1 cellular context compared by ENCODE assay signal in the genomic region with DNA sequence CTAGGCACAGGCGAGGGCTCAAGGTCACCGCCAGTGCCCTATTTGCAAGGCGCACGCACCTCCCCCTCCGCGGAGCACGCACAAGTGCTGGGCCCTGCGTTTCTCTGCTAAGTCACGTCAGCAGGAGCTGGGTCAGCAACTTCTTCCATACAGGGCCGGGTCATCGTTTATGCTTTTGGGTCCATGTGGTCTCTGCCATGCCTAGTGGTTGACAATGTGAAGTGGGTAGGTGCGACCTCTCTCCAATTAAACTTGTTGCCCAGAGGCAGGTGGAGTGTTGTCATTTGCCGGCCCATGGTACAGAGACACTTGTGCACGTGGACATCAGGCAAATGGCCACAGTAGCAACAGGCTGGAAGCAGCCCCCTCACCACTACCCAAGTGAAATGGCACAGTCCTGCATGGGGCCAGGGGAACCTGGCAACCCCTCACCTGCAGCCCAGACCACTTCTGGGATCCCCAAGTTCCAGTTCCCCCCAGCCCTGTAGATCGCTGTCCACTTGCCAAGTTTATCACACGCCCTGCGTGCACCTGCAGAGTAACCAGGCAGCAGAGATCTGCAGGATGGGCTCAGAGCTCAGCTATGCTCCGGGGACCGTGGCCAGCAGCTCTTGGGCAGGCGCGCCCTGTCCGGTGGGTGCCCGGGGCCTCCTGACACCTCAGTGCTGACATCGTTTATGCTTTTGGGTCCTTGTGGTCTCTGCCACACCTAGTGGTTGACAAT.
TF ChIP-seq lines count a peak whose summit lies in the region.

No MANE protein-coding gene starts in this region.

TF ChIP-seq in HepG2, 621 proteins besides CTCF, POLR2A, EP300 and RAD21 (continued from another document and continues in another):
- TF ChIP-seq, protein P1, sequence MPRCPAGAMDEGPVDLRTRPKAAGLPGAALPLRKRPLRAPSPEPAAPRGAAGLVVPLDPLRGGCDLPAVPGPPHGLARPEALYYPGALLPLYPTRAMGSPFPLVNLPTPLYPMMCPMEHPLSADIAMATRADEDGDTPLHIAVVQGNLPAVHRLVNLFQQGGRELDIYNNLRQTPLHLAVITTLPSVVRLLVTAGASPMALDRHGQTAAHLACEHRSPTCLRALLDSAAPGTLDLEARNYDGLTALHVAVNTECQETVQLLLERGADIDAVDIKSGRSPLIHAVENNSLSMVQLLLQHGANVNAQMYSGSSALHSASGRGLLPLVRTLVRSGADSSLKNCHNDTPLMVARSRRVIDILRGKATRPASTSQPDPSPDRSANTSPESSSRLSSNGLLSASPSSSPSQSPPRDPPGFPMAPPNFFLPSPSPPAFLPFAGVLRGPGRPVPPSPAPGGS (CRISPR knock-in tag; IDR thresholded peaks at IDR 0.05): no peak
- TF ChIP-seq GATAD2A (CRISPR knock-in tag; IDR thresholded peaks at IDR 0.05): peak; percentile 64
- TF ChIP-seq POGZ (CRISPR knock-in tag; IDR thresholded peaks at IDR 0.05): no peak
- TF ChIP-seq, protein P2, sequence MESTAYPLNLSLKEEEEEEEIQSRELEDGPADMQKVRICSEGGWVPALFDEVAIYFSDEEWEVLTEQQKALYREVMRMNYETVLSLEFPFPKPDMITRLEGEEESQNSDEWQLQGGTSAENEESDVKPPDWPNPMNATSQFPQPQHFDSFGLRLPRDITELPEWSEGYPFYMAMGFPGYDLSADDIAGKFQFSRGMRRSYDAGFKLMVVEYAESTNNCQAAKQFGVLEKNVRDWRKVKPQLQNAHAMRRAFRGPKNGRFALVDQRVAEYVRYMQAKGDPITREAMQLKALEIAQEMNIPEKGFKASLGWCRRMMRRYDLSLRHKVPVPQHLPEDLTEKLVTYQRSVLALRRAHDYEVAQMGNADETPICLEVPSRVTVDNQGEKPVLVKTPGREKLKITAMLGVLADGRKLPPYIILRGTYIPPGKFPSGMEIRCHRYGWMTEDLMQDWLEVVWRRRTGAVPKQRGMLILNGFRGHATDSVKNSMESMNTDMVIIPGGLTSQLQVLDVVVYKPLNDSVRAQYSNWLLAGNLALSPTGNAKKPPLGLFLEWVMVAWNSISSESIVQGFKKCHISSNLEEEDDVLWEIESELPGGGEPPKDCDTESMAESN (CRISPR knock-in tag; conservative IDR thresholded peaks at IDR 0.05): no peak
- TF ChIP-seq, protein P3, sequence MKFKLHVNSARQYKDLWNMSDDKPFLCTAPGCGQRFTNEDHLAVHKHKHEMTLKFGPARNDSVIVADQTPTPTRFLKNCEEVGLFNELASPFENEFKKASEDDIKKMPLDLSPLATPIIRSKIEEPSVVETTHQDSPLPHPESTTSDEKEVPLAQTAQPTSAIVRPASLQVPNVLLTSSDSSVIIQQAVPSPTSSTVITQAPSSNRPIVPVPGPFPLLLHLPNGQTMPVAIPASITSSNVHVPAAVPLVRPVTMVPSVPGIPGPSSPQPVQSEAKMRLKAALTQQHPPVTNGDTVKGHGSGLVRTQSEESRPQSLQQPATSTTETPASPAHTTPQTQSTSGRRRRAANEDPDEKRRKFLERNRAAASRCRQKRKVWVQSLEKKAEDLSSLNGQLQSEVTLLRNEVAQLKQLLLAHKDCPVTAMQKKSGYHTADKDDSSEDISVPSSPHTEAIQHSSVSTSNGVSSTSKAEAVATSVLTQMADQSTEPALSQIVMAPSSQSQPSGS (CRISPR knock-in tag; IDR thresholded peaks at IDR 0.05): no peak
- TF ChIP-seq ZNF709 (CRISPR knock-in tag; IDR thresholded peaks at IDR 0.05): no peak
- TF ChIP-seq, protein P4, sequence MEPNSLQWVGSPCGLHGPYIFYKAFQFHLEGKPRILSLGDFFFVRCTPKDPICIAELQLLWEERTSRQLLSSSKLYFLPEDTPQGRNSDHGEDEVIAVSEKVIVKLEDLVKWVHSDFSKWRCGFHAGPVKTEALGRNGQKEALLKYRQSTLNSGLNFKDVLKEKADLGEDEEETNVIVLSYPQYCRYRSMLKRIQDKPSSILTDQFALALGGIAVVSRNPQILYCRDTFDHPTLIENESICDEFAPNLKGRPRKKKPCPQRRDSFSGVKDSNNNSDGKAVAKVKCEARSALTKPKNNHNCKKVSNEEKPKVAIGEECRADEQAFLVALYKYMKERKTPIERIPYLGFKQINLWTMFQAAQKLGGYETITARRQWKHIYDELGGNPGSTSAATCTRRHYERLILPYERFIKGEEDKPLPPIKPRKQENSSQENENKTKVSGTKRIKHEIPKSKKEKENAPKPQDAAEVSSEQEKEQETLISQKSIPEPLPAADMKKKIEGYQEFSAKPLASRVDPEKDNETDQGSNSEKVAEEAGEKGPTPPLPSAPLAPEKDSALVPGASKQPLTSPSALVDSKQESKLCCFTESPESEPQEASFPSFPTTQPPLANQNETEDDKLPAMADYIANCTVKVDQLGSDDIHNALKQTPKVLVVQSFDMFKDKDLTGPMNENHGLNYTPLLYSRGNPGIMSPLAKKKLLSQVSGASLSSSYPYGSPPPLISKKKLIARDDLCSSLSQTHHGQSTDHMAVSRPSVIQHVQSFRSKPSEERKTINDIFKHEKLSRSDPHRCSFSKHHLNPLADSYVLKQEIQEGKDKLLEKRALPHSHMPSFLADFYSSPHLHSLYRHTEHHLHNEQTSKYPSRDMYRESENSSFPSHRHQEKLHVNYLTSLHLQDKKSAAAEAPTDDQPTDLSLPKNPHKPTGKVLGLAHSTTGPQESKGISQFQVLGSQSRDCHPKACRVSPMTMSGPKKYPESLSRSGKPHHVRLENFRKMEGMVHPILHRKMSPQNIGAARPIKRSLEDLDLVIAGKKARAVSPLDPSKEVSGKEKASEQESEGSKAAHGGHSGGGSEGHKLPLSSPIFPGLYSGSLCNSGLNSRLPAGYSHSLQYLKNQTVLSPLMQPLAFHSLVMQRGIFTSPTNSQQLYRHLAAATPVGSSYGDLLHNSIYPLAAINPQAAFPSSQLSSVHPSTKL (CRISPR knock-in tag; IDR thresholded peaks at IDR 0.05): peak; percentile 45
- peak; percentile 61 for TF ChIP-seq HDAC1 (CRISPR knock-in tag; IDR thresholded peaks at IDR 0.05)
- TF ChIP-seq, protein P5, sequence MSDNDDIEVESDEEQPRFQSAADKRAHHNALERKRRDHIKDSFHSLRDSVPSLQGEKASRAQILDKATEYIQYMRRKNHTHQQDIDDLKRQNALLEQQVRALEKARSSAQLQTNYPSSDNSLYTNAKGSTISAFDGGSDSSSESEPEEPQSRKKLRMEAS (IDR thresholded peaks at IDR 0.05): peak; percentile 48
- TF ChIP-seq ZBTB7A (CRISPR knock-in tag; IDR thresholded peaks at IDR 0.05): 0 out of 2 replicates have a peak, but pooled peaks have one; percentile 36
- TF ChIP-seq HOXA3 (CRISPR knock-in tag; IDR thresholded peaks at IDR 0.05): peak; percentile 42; the same call in 1 of the 2 replicates
- no peak for TF ChIP-seq PLRG1 (conservative IDR thresholded peaks at IDR 0.05)
- TF ChIP-seq SALL1 (CRISPR knock-in tag; IDR thresholded peaks at IDR 0.05): peak; percentile 74
- TF ChIP-seq, protein P6, sequence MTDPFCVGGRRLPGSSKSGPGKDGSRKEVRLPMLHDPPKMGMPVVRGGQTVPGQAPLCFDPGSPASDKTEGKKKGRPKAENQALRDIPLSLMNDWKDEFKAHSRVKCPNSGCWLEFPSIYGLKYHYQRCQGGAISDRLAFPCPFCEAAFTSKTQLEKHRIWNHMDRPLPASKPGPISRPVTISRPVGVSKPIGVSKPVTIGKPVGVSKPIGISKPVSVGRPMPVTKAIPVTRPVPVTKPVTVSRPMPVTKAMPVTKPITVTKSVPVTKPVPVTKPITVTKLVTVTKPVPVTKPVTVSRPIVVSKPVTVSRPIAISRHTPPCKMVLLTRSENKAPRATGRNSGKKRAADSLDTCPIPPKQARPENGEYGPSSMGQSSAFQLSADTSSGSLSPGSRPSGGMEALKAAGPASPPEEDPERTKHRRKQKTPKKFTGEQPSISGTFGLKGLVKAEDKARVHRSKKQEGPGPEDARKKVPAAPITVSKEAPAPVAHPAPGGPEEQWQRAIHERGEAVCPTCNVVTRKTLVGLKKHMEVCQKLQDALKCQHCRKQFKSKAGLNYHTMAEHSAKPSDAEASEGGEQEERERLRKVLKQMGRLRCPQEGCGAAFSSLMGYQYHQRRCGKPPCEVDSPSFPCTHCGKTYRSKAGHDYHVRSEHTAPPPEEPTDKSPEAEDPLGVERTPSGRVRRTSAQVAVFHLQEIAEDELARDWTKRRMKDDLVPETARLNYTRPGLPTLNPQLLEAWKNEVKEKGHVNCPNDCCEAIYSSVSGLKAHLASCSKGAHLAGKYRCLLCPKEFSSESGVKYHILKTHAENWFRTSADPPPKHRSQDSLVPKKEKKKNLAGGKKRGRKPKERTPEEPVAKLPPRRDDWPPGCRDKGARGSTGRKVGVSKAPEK (CRISPR knock-in tag; IDR thresholded peaks at IDR 0.05; ENCODE audit: borderline replicate concordance): 0 out of 2 replicates have a peak, but pooled peaks have one; percentile 68
- TF ChIP-seq RARA (CRISPR knock-in tag; IDR thresholded peaks at IDR 0.05): peak; percentile 46; the same call in 1 of the 2 replicates
- TF ChIP-seq ZNF224 (CRISPR knock-in tag; IDR thresholded peaks at IDR 0.05): no peak
- TF ChIP-seq SIN3B (IDR thresholded peaks at IDR 0.05; ENCODE audit: low read length): no peak
- no peak for TF ChIP-seq ZNF510 (CRISPR knock-in tag; IDR thresholded peaks at IDR 0.05; ENCODE audit: low read depth)
- TF ChIP-seq, protein P7, sequence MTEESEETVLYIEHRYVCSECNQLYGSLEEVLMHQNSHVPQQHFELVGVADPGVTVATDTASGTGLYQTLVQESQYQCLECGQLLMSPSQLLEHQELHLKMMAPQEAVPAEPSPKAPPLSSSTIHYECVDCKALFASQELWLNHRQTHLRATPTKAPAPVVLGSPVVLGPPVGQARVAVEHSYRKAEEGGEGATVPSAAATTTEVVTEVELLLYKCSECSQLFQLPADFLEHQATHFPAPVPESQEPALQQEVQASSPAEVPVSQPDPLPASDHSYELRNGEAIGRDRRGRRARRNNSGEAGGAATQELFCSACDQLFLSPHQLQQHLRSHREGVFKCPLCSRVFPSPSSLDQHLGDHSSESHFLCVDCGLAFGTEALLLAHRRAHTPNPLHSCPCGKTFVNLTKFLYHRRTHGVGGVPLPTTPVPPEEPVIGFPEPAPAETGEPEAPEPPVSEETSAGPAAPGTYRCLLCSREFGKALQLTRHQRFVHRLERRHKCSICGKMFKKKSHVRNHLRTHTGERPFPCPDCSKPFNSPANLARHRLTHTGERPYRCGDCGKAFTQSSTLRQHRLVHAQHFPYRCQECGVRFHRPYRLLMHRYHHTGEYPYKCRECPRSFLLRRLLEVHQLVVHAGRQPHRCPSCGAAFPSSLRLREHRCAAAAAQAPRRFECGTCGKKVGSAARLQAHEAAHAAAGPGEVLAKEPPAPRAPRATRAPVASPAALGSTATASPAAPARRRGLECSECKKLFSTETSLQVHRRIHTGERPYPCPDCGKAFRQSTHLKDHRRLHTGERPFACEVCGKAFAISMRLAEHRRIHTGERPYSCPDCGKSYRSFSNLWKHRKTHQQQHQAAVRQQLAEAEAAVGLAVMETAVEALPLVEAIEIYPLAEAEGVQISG (CRISPR knock-in tag; IDR thresholded peaks at IDR 0.05): peak; percentile 41; the same call in 1 of the 2 replicates
- no peak for TF ChIP-seq SUZ12 (IDR thresholded peaks at IDR 0.05; ENCODE audit: low read depth, low read length)
- TF ChIP-seq MAZ (IDR thresholded peaks at IDR 0.05; ENCODE audit: borderline replicate concordance, low read depth, low read length): no peak
- 0 out of 2 replicates have a peak, but pooled peaks have one; percentile 32 for TF ChIP-seq MAZ (CRISPR knock-in tag; IDR thresholded peaks at IDR 0.05; ENCODE audit: low read depth)
- no peak for TF ChIP-seq ZNF616 (CRISPR knock-in tag; IDR thresholded peaks at IDR 0.05; ENCODE audit: low read depth)
- TF ChIP-seq, protein P8, sequence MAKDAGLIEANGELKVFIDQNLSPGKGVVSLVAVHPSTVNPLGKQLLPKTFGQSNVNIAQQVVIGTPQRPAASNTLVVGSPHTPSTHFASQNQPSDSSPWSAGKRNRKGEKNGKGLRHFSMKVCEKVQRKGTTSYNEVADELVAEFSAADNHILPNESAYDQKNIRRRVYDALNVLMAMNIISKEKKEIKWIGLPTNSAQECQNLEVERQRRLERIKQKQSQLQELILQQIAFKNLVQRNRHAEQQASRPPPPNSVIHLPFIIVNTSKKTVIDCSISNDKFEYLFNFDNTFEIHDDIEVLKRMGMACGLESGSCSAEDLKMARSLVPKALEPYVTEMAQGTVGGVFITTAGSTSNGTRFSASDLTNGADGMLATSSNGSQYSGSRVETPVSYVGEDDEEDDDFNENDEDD (CRISPR knock-in tag; IDR thresholded peaks at IDR 0.05; ENCODE audit: borderline replicate concordance): no peak
- no peak for TF ChIP-seq AGO2 (optimal IDR thresholded peaks at IDR 0.05; ENCODE audit: low read depth, low read length)
- TF ChIP-seq RCOR2 (CRISPR knock-in tag; IDR thresholded peaks at IDR 0.05): no peak
- peak; percentile 51; the same call in 1 of the 2 replicates for TF ChIP-seq PHF21A (CRISPR knock-in tag; IDR thresholded peaks at IDR 0.05)
- TF ChIP-seq ZNF773 (CRISPR knock-in tag; IDR thresholded peaks at IDR 0.05; ENCODE audit: borderline replicate concordance): no peak
- 0 out of 2 replicates have a peak, but pooled peaks have one; percentile 38 for TF ChIP-seq SAP130 (CRISPR knock-in tag; IDR thresholded peaks at IDR 0.05; ENCODE audit: low read depth)
- no peak for TF ChIP-seq MED13 (CRISPR knock-in tag; IDR thresholded peaks at IDR 0.05)
- TF ChIP-seq, protein P9, sequence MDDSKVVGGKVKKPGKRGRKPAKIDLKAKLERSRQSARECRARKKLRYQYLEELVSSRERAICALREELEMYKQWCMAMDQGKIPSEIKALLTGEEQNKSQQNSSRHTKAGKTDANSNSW (CRISPR knock-in tag; IDR thresholded peaks at IDR 0.05; ENCODE audit: borderline replicate concordance): no peak
- TF ChIP-seq MZF1 (CRISPR knock-in tag; IDR thresholded peaks at IDR 0.05; ENCODE audit: borderline replicate concordance): 0 out of 2 replicates have a peak, but pooled peaks have one; percentile 41
- no peak for TF ChIP-seq KLF11 (CRISPR knock-in tag; IDR thresholded peaks at IDR 0.05)
- TF ChIP-seq ZKSCAN5 (CRISPR knock-in tag; IDR thresholded peaks at IDR 0.05): no peak
- no peak for TF ChIP-seq FOXP1 (IDR thresholded peaks at IDR 0.05)
- TF ChIP-seq FOXP1 (CRISPR knock-in tag; IDR thresholded peaks at IDR 0.05): 0 out of 2 replicates have a peak, but pooled peaks have one; percentile 24
- TF ChIP-seq NR2F6 (IDR thresholded peaks at IDR 0.05): peak; percentile 67; the same call in 1 of the 2 replicates
- peak; percentile 76 for TF ChIP-seq NR2F6 (CRISPR knock-in tag; IDR thresholded peaks at IDR 0.05)
- TF ChIP-seq ESRRA (CRISPR knock-in tag; IDR thresholded peaks at IDR 0.05; ENCODE audit: low read depth): peak; percentile 92
- no peak for TF ChIP-seq SRY (CRISPR knock-in tag; IDR thresholded peaks at IDR 0.05)
- TF ChIP-seq RFX5 (IDR thresholded peaks at IDR 0.05; ENCODE audit: low read depth, low read length): no peak
- no peak for TF ChIP-seq SNAPC2 (CRISPR knock-in tag; IDR thresholded peaks at IDR 0.05)
- TF ChIP-seq PITX1 (CRISPR knock-in tag; IDR thresholded peaks at IDR 0.05): peak; percentile 36; the same call in 1 of the 2 replicates
- no peak for TF ChIP-seq PAX8 (CRISPR knock-in tag; IDR thresholded peaks at IDR 0.05; ENCODE audit: borderline replicate concordance)
- TF ChIP-seq ZMYM3 (CRISPR knock-in tag; IDR thresholded peaks at IDR 0.05): peak; percentile 40
- peak; percentile 73 for TF ChIP-seq MAFF (IDR thresholded peaks at IDR 0.05; ENCODE audit: low read depth, low read length)
- TF ChIP-seq ZNF274 (CRISPR knock-in tag; IDR thresholded peaks at IDR 0.05): 0 out of 2 replicates have a peak, but pooled peaks have one; percentile 31
- TF ChIP-seq GFI1 (CRISPR knock-in tag; IDR thresholded peaks at IDR 0.05; ENCODE audit: borderline replicate concordance): 0 out of 2 replicates have a peak, but pooled peaks have one; percentile 17
- TF ChIP-seq ZNF121 (CRISPR knock-in tag; IDR thresholded peaks at IDR 0.05): 0 out of 2 replicates have a peak, but pooled peaks have one; percentile 32
- TF ChIP-seq ZFX (CRISPR knock-in tag; IDR thresholded peaks at IDR 0.05; ENCODE audit: low read depth): peak; percentile 38; the same call in 1 of the 2 replicates
- peak; percentile 39; the same call in 1 of the 2 replicates for TF ChIP-seq TBX2 (CRISPR knock-in tag; IDR thresholded peaks at IDR 0.05; ENCODE audit: borderline replicate concordance)
